In the genomic region with DNA sequence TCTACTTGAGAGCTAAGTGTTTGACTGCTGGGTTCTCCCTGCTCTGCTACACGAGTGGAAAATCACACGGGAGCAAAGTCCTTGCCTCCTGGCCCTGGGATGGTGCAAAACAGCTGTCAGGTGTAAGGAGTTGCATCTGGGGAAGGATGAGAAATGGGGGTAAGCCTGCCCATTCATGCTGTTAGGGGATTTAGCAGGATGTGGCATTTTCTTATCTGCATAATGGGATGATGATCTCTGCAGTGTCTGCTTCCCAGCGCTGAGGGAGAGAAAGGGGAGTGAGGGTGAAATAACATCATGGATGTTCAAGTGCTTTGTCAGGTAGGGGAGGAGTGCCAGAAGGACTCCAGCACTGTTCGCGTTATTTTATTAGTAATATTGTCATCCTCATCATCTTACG, we compare ENCODE assay signal across 18 cellular contexts.
"Had no signal": no experiment of that assay in that cellular context is flagged by ENCODE, and none has a peak within 500 bp of the region (broad histone marks: within the 10 kb centered on the region; RNA-seq: fewer than 3 reads in every experiment).

No MANE protein-coding gene starts in this region.

- H3K4me3 ChIP-seq: body of pancreas, thyroid gland had no signal

- H3K27me3 ChIP-seq: body of pancreas, thyroid gland had no signal

- H3K27ac Mint-ChIP-seq: activated CD8-positive, alpha-beta memory T cell treated with anti-CD3 and anti-CD28 coated beads, Interleukin-2, amount 10 ng/mL, durations not matched to agents 7 days and 5 days; activated naive CD4-positive, alpha-beta T cell treated with anti-CD3 and anti-CD28 coated beads, Interleukin-2, amount 10 ng/mL, durations not matched to agents 7 days and 5 days; naive thymus-derived CD8-positive, alpha-beta T cell; WTC11 had no signal

- FAIRE-seq: colon, keratinocyte had no signal

- H3K4me1 ChIP-seq: body of pancreas had no signal

- ATAC-seq: activated CD8-positive, alpha-beta memory T cell treated with anti-CD3 and anti-CD28 coated beads, Interleukin-2, amount 10 ng/mL, durations not matched to agents 7 days and 5 days; body of pancreas; esophagus mucosa; left lobe of liver; naive thymus-derived CD8-positive, alpha-beta T cell; WTC11 had no signal

- H3K27me3 Mint-ChIP-seq: activated CD8-positive, alpha-beta memory T cell treated with anti-CD3 and anti-CD28 coated beads, Interleukin-2, amount 10 ng/mL, durations not matched to agents 7 days and 5 days; activated naive CD4-positive, alpha-beta T cell treated with anti-CD3 and anti-CD28 coated beads, Interleukin-2, amount 10 ng/mL, durations not matched to agents 7 days and 5 days had no signal

- DNase-seq: activated CD4-positive, alpha-beta T cell treated with anti-CD3 and anti-CD28 coated beads, Interleukin-2, amount 50 U/mL, for 1 hour; activated CD8-positive, alpha-beta memory T cell treated with anti-CD3 and anti-CD28 coated beads, Interleukin-2, amount 10 ng/mL, durations not matched to agents 7 days and 5 days; activated naive CD4-positive, alpha-beta T cell treated with anti-CD3 and anti-CD28 coated beads, Interleukin-2, amount 10 ng/mL, durations not matched to agents 7 days and 5 days; activated T-cell treated with anti-CD3 and anti-CD28 coated beads, Interleukin-2, amount 50 U/mL, for 48 hours; amygdala; body of pancreas; caudate nucleus; hippocampal formation; naive thymus-derived CD8-positive, alpha-beta T cell; stimulated activated CD4-positive, alpha-beta T cell treated with anti-CD3 and anti-CD28 coated beads, Interleukin-12 subunit alpha, Interleukin-12 subunit beta, amount 100 ng/mL, for 4 hours; stimulated activated CD4-positive, alpha-beta T cell treated with anti-CD3 and anti-CD28 coated beads, Interleukin-2, amount 100 ng/mL, for 24 hours; T-helper 2 cell; thyroid gland had no signal

- H3K4me1 Mint-ChIP-seq: WTC11 had no signal

- H3K9me3 Mint-ChIP-seq: activated naive CD4-positive, alpha-beta T cell treated with anti-CD3 and anti-CD28 coated beads, Interleukin-2, amount 10 ng/mL, durations not matched to agents 7 days and 5 days; naive thymus-derived CD8-positive, alpha-beta T cell; WTC11 had no signal

- H3K9me3 ChIP-seq: body of pancreas, thyroid gland had no signal

- H3K4me3 Mint-ChIP-seq: activated CD8-positive, alpha-beta memory T cell treated with anti-CD3 and anti-CD28 coated beads, Interleukin-2, amount 10 ng/mL, durations not matched to agents 7 days and 5 days; activated naive CD4-positive, alpha-beta T cell treated with anti-CD3 and anti-CD28 coated beads, Interleukin-2, amount 10 ng/mL, durations not matched to agents 7 days and 5 days; naive thymus-derived CD8-positive, alpha-beta T cell; WTC11 had no signal

- H3K36me3 ChIP-seq: thyroid gland had no signal

- H3K36me3 Mint-ChIP-seq: activated CD8-positive, alpha-beta memory T cell treated with anti-CD3 and anti-CD28 coated beads, Interleukin-2, amount 10 ng/mL, durations not matched to agents 7 days and 5 days; activated naive CD4-positive, alpha-beta T cell treated with anti-CD3 and anti-CD28 coated beads, Interleukin-2, amount 10 ng/mL, durations not matched to agents 7 days and 5 days; naive thymus-derived CD8-positive, alpha-beta T cell; WTC11 had no signal

- H3K27ac ChIP-seq: body of pancreas, thyroid gland had no signal
